In genomic region chr15:78243491-78243941, GRCh38 we compare ENCODE assay signal across 12 cellular contexts. TPM values are rescaled to one million over a fixed set of nuclear protein-coding genes. Genes with fewer than 3 reads are reported as not detected.
DNase-seq lines count a peak whose midpoint lies in the region; ATAC-seq, FAIRE-seq and TF ChIP-seq lines count a peak whose summit lies in the region.
"Had no signal": no experiment of that assay in that cellular context is flagged by ENCODE, and none has a peak within 500 bp of the region (broad histone marks: within the 10 kb centered on the region; RNA-seq: fewer than 3 reads in every experiment).

No MANE protein-coding gene starts in this region.

- DNase-seq in NCI-H1092 treated with DMSO at 0.1 percent for 48 hours (lab: John Stamatoyannopoulos, UW): peak; percentile 6
- no peak for DNase-seq in NCI-H1092 (lab: John Stamatoyannopoulos, UW)
- DNase-seq in bronchial epithelial cell (ENCODE audit: low read depth): peak; percentile 40
- peak; percentile 71 for DNase-seq in kidney tubule cell (ENCODE audit: low spot score)
- DNase-seq in testis: peak; percentile 52
- DNase-seq in NOMO-1 treated with dmso at 0.1 percent for 144 hours (lab: John Stamatoyannopoulos, UW; ENCODE audit: unreplicated experiment): no peak
- DNase-seq: 8988T, NCI-H774, T-helper 9 cell had no signal

- no peak overlapping the region for H3K27ac ChIP-seq in testis

- H3K36me3 ChIP-seq in bronchial epithelial cell (ENCODE audit: control insufficient read depth, insufficient read depth, low read length) (no peaks in the 10 kb centered on the region), testis (ENCODE audit: low read depth, missing control alignments) (no peaks in the 10 kb centered on the region)

- no peaks in the 10 kb centered on the region for H3K4me1 ChIP-seq in testis

- no peak for TF ChIP-seq POLR2A in testis (IDR thresholded peaks at IDR 0.05)

- TF ChIP-seq CTCF in bronchial epithelial cell (IDR thresholded peaks at IDR 0.05; ENCODE audit: insufficient read depth, low read length, severe bottlenecking) (no peak), testis (IDR thresholded peaks at IDR 0.05) (no peak)

- no peak for FAIRE-seq in bronchial epithelial cell (lab: Jason Lieb, UNC)
- FAIRE-seq: islet of Langerhans had no signal

- ATAC-seq in GM19463 (IDR thresholded peaks at IDR 0.05; ENCODE audit: unreplicated experiment) (no peak), GM19328 (IDR thresholded peaks at IDR 0.05; ENCODE audit: unreplicated experiment) (no peak)

- no peaks in the 10 kb centered on the region for H3K9me3 ChIP-seq in testis

- H3K4me3 ChIP-seq in bronchial epithelial cell (ENCODE audit: low read depth, low read length): no peak overlapping the region
- H3K4me3 ChIP-seq in testis: no peak overlapping the region

- WGBS in testis, 2 donors: 54 to 64% methylated on average over 5 to 6 of the region's 6 CpGs

- H3K27me3 ChIP-seq in bronchial epithelial cell (ENCODE audit: control insufficient read depth, insufficient read depth, low read length) (peaks cover 3% of the 10 kb centered on the region), testis (no peaks in the 10 kb centered on the region)

- intact Hi-C loops in testis (cut with DNase I; ENCODE audit: low total_unique reads): loop anchor here (5.0 to 10.0 kb wide), 2 partner anchors 131 to 279 kb away; no protein-coding TSS in a partner anchor

RNA-seq across cellular contexts. Expression of gene ACSBG1, which starts 9.2 kb away (rescaled TPM):
- total RNA-seq in bronchial epithelial cell: not detected in 2 replicates
- 10 to 100 TPM; 14.8 to 25.2 TPM for total RNA-seq in testis
- polyA plus RNA-seq in testis (ENCODE audit: insufficient read depth, low read depth, low replicate concordance): 12.2 TPM

RNA-seq across cellular contexts. Expression of gene DNAJA4, which starts 20.8 kb away (rescaled TPM):
- 11.1 and 26.5 TPM in 2 replicates for total RNA-seq in bronchial epithelial cell
- total RNA-seq in testis: 100 to 1,000 TPM in 1 of 2 donors, 10 to 100 TPM in 1; 88.4 to 145 TPM
- polyA plus RNA-seq in testis (ENCODE audit: insufficient read depth, low read depth, low replicate concordance): 183 TPM

RNA-seq across cellular contexts. Expression of gene SKIC8, which starts 55.9 kb away (rescaled TPM):
- total RNA-seq in bronchial epithelial cell: 49.0 and 61.2 TPM in 2 replicates
- total RNA-seq in testis: 10 to 100 TPM; 82.3 to 93.1 TPM
- 135 TPM for polyA plus RNA-seq in testis (ENCODE audit: insufficient read depth, low read depth, low replicate concordance)

Comparison
In these comparisons a context has a peak if more than half of its experiments do, and no peak if none do; other contexts are left out.
1. DNase-seq: peak in NCI-H1092 treated with DMSO at 0.1 percent for 48 hours (single experiment), bronchial epithelial cell (single experiment), kidney tubule cell (single experiment) and testis (single experiment); none in NCI-H1092 (single experiment) and NOMO-1 treated with dmso at 0.1 percent for 144 hours (single experiment).
2. RNA of gene ACSBG1, which starts 9.2 kb away (total RNA-seq): 14.8 to 25.2 TPM in testis; not detected in bronchial epithelial cell; every median in the first group is over 10 times any median in the second.